7 cellular contexts compared by ENCODE assay signal in genomic region chr10:47971598-47971997, GRCh38. TPM values are rescaled to one million over a fixed set of nuclear protein-coding genes. Genes with fewer than 3 reads are reported as not detected.
"Had no signal": no experiment of that assay in that cellular context is flagged by ENCODE, and none has a peak within 500 bp of the region (broad histone marks: within the 10 kb centered on the region; RNA-seq: fewer than 3 reads in every experiment).

No MANE protein-coding gene starts in this region.

RNA-seq across cellular contexts. Expression of gene FAM25C, which starts 28.0 kb away (rescaled TPM):
- total RNA-seq: GM23248, GM23338, H1, H4, H7, H9, HFFc6 had no signal

RNA-seq across cellular contexts. Expression of gene NPY4R2, which starts 53.1 kb away (rescaled TPM):
- total RNA-seq: GM23248, GM23338, H1 had no signal
